Comparison of ENCODE assay signal across 8 cellular contexts in genomic region chr14:24139272-24139934, GRCh38. TPM values are rescaled to one million over a fixed set of nuclear protein-coding genes. Genes with fewer than 3 reads are reported as not detected.
DNase-seq lines count a peak whose midpoint lies in the region; ATAC-seq, FAIRE-seq and TF ChIP-seq lines count a peak whose summit lies in the region.

No MANE protein-coding gene starts in this region.

- no peak overlapping the region for H2BK120ac ChIP-seq in IMR-90 (ENCODE audit: low read depth, low read length)

- peaks cover 20 to 64% of the 10 kb centered on the region in 2 experiments for H3K79me1 ChIP-seq in IMR-90 (ENCODE audit: low read depth in 1 of 2, low read length in 2 of 2)

- H3K9me3 ChIP-seq in DND-41 (ENCODE audit: insufficient read depth, low read length, severe bottlenecking) = no peaks in the 10 kb centered on the region
- H3K9me3 ChIP-seq in IMR-90 (ENCODE audit: control insufficient read depth, insufficient read depth, low read length) = no peaks in the 10 kb centered on the region
- no peaks in the 10 kb centered on the region for H3K9me3 ChIP-seq in GM12878 (replicated peaks; ENCODE audit: control insufficient read depth, insufficient read depth, low read length)
- no peaks in the 10 kb centered on the region for H3K9me3 ChIP-seq in neural progenitor cell (ENCODE audit: low read depth)
- no peaks in the 10 kb centered on the region for H3K9me3 ChIP-seq in left lung

- TF ChIP-seq CTCF in DND-41 (IDR thresholded peaks at IDR 0.05; ENCODE audit: borderline replicate concordance, extremely low read depth, low read length, poor library complexity, severe bottlenecking) (no peak), IMR-90 (conservative IDR thresholded peaks at IDR 0.05; ENCODE audit: low read depth, low read length) (no peak), GM12878 (IDR thresholded peaks at IDR 0.05 in 2 of 3, conservative IDR thresholded peaks at IDR 0.05 in 1 of 3; ENCODE audit: control insufficient read depth in 2 of 3, extremely low read depth in 1 of 3, insufficient read depth in 1 of 3, low read depth in 3 of 3, low read length in 3 of 3) (peak in 1 of 3 experiments; percentile 7; a peak in 1 of 6 replicates), neural progenitor cell (IDR thresholded peaks at IDR 0.05) (no peak), left lung (IDR thresholded peaks at IDR 0.05) (no peak)

- DNase-seq in DND-41 = no peak
- no peak for DNase-seq in IMR-90
- no peak for DNase-seq in GM12878 (ENCODE audit: low read depth, low spot score)
- no peak for DNase-seq in neural progenitor cell (ENCODE audit: low spot score)
- no peak for DNase-seq in GM19239 (ENCODE audit: insufficient read length, low spot score)
- DNase-seq in COLO829 (ENCODE audit: low spot score) = no peak
- DNase-seq in left lung = no peak

- H2BK20ac ChIP-seq in IMR-90 (ENCODE audit: low read depth, low read length) = no peak overlapping the region

- no peak overlapping the region for H3K56ac ChIP-seq in IMR-90 (ENCODE audit: extremely low read depth, insufficient read depth, low read length)

- no peaks in the 10 kb centered on the region for H3K9me3 Mint-ChIP-seq in neural progenitor cell

- peaks cover 69% of the 10 kb centered on the region for H3F3A ChIP-seq in neural progenitor cell (ENCODE audit: low read depth)

- H3K36me3 ChIP-seq in DND-41 (ENCODE audit: insufficient read depth, low read length) = peaks cover 51% of the 10 kb centered on the region
- H3K36me3 ChIP-seq in IMR-90 (ENCODE audit: control insufficient read depth, insufficient read depth, low read length) = peaks cover 23% of the 10 kb centered on the region
- H3K36me3 ChIP-seq in GM12878 (ENCODE audit: control insufficient read depth in 2 of 2, insufficient read depth in 2 of 2, low read length in 1 of 2) = peaks cover 12 to 28% of the 10 kb centered on the region in 2 experiments
- no peaks in the 10 kb centered on the region for H3K36me3 ChIP-seq in neural progenitor cell
- peaks cover 0 to 52% of the 10 kb centered on the region in 2 donors for H3K36me3 ChIP-seq in left lung

- H4K8ac ChIP-seq in IMR-90 (ENCODE audit: low read depth in 2 of 2, low read length in 2 of 2) = no peak overlapping the region

- H3K27me3 ChIP-seq in DND-41 (ENCODE audit: insufficient read depth, low read length, poor library complexity) (no peaks in the 10 kb centered on the region), IMR-90 (ENCODE audit: control insufficient read depth, insufficient read depth, low read length) (no peaks in the 10 kb centered on the region), GM12878 (replicated peaks in 1 of 2; ENCODE audit: control insufficient read depth in 2 of 2, insufficient read depth in 2 of 2, low read length in 1 of 2) (no peaks in the 10 kb centered on the region), neural progenitor cell (peaks cover 9% of the 10 kb centered on the region), left lung (no peaks in the 10 kb centered on the region)

- H3K4me1 ChIP-seq in DND-41 (ENCODE audit: insufficient read depth, low read length) (peaks cover 73% of the 10 kb centered on the region), IMR-90 (ENCODE audit: control insufficient read depth, insufficient read depth, low read length) (peaks cover 12% of the 10 kb centered on the region), GM12878 (ENCODE audit: control insufficient read depth, insufficient read depth, low read length) (peaks cover 43% of the 10 kb centered on the region), neural progenitor cell (peaks cover 13% of the 10 kb centered on the region), left lung (peaks cover 18 to 66% of the 10 kb centered on the region in 2 donors)

- peaks cover 29% of the 10 kb centered on the region for H3K36me3 Mint-ChIP-seq in neural progenitor cell

- peak overlapping the region; percentile 20; the same call in 1 of the 2 replicates for H3K27ac ChIP-seq in DND-41 (ENCODE audit: low read length)
- no peak overlapping the region for H3K27ac ChIP-seq in IMR-90 (ENCODE audit: insufficient read depth, low read length)
- H3K27ac ChIP-seq in GM12878 (ENCODE audit: control insufficient read depth, insufficient read depth) = 0 out of 2 replicates have a peak overlapping the region, but pooled peaks have one; percentile 6
- no peak overlapping the region for H3K27ac ChIP-seq in neural progenitor cell
- no peak overlapping the region for H3K27ac ChIP-seq in left lung

- in situ Hi-C loops in IMR-90 (cut with MboI; ENCODE audit: low sequenced_read_pairs) (loop anchor here (10.0 to 25.0 kb wide), 3 partner anchors 295 to 1052 kb away; partner anchors contain the start of genes ACIN1, BCL2L2, C14orf119 and PABPN1), GM12878 (cut with MboI) (no loop called here)

- TF ChIP-seq EP300 in GM12878 (IDR thresholded peaks at IDR 0.05; ENCODE audit: borderline replicate concordance in 1 of 2, control insufficient read depth in 1 of 2, low read depth in 2 of 2, low read length in 2 of 2) = no peak

- ATAC-seq in DND-41 (ENCODE audit: insufficient read depth, low read depth) (no peak), IMR-90 (ENCODE audit: low read depth) (no peak), GM12878 (no peak), GM21825 (IDR thresholded peaks at IDR 0.05; ENCODE audit: unreplicated experiment) (no peak), left lung (no peak)

- H3K9ac ChIP-seq in DND-41 (ENCODE audit: low read depth, low read length) (peak overlapping the region; percentile 19; the same call in 1 of the 2 replicates), IMR-90 (ENCODE audit: low read depth, low read length) (no peak overlapping the region), GM12878 (ENCODE audit: control insufficient read depth, insufficient read depth, low read length) (peak overlapping the region; percentile 52; the same call in 1 of the 2 replicates), neural progenitor cell (no peak overlapping the region)

- no peak overlapping the region for H3K27ac Mint-ChIP-seq in neural progenitor cell

- no peak overlapping the region for H2AFZ ChIP-seq in DND-41 (ENCODE audit: low read depth, low read length)
- no peak overlapping the region for H2AFZ ChIP-seq in IMR-90 (replicated peaks; ENCODE audit: low read length, poor library complexity)
- H2AFZ ChIP-seq in GM12878 (ENCODE audit: control insufficient read depth, low read depth, low read length) = no peak overlapping the region
- H2AFZ ChIP-seq in neural progenitor cell (replicated peaks) = no peak overlapping the region

- H3K9me1 ChIP-seq in IMR-90 (ENCODE audit: insufficient read depth, low read length) = peaks cover 26% of the 10 kb centered on the region

- no peak overlapping the region for H2AK5ac ChIP-seq in IMR-90 (ENCODE audit: low read depth, low read length)

- H3K18ac ChIP-seq in IMR-90 (ENCODE audit: low read depth, low read length) = no peak overlapping the region

- H4K91ac ChIP-seq in IMR-90 (ENCODE audit: insufficient read depth, low read depth, low read length) = no peak overlapping the region; the same call in 1 of the 2 replicates

- peak overlapping the region; percentile 99 for H3K4me3 Mint-ChIP-seq in neural progenitor cell

- H2AK9ac ChIP-seq in IMR-90 (replicated peaks; ENCODE audit: low read depth, low read length, poor library complexity) = peak overlapping the region; percentile 5

- CTCF ChIA-PET in IMR-90 (lab: Yijun Ruan, JAX) (interaction anchor here (0.6 kb wide), 2 partner anchors 11 to 42 kb away, joined by 3 to 6 read pairs; no protein-coding TSS in a partner anchor), GM12878 (lab: Yijun Ruan, JAX) (interaction anchor here (1.3 to 4.9 kb wide), 3 partner anchors 9 to 23 kb away, joined by 4 to 39 read pairs (median 34); partner anchors contain the start of genes DCAF11, IRF9 and NRL)

- H2BK5ac ChIP-seq in IMR-90 (ENCODE audit: low read depth, low read length, poor library complexity, severe bottlenecking) = no peak overlapping the region

- POLR2A ChIA-PET in IMR-90 (lab: Charles Lee; ENCODE audit: unreplicated experiment) (no interaction called here), GM12878 (lab: Charles Lee) (interaction anchor here (1.0 to 11.6 kb wide), 4 partner anchors 8 to 31 kb away, joined by 3 to 276 read pairs (median 80); partner anchors contain the start of genes DCAF11, IRF9, NRL and PSME2)

- peaks cover 32% of the 10 kb centered on the region; the same call in 1 of the 2 replicates for H4K20me1 ChIP-seq in DND-41 (ENCODE audit: insufficient read depth, low read length)
- H4K20me1 ChIP-seq in IMR-90 (ENCODE audit: insufficient read depth, low read length) = peaks cover 17% of the 10 kb centered on the region
- no peaks in the 10 kb centered on the region for H4K20me1 ChIP-seq in GM12878 (ENCODE audit: control insufficient read depth, insufficient read depth)
- H4K20me1 ChIP-seq in neural progenitor cell (ENCODE audit: low read depth) = peaks cover 23% of the 10 kb centered on the region

- TF ChIP-seq RAD21 in IMR-90 (IDR thresholded peaks at IDR 0.05; ENCODE audit: low read length) = no peak
- no peak for TF ChIP-seq RAD21 in GM12878 (IDR thresholded peaks at IDR 0.05; ENCODE audit: insufficient read depth, low read depth, low read length)

- RAD21 ChIA-PET in GM12878 (lab: Charles Lee; ENCODE audit: unreplicated experiment) = interaction anchor here (1.0 to 6.8 kb wide), 4 partner anchors 21 to 43 kb away, joined by 4 to 69 read pairs (median 7); partner anchors contain the start of genes DCAF11, IRF9 and NRL

- dilution Hi-C loops in IMR-90 (cut with HindIII; ENCODE audit: low sequenced_read_pairs, unreplicated experiment) = no loop called here

- intact Hi-C loops in IMR-90 (cut with micrococcal nuclease) = no loop called here
- intact Hi-C loops in GM12878 (cut with micrococcal nuclease; ENCODE audit: unreplicated experiment) = no loop called here
- intact Hi-C loops in left lung (cut with DNase I) = no loop called here

- no peak overlapping the region for H3K23ac ChIP-seq in IMR-90 (ENCODE audit: low read depth, low read length)

- TF ChIP-seq POLR2A in IMR-90 (IDR thresholded peaks at IDR 0.05; ENCODE audit: low read depth, low read length) (no peak), GM12878 (IDR thresholded peaks at IDR 0.05; ENCODE audit: low read depth, low read length) (peak; percentile 24; the same call in 1 of the 2 replicates)

- peaks cover 61% of the 10 kb centered on the region for H3K79me2 ChIP-seq in DND-41 (ENCODE audit: insufficient read depth, low read length)
- peaks cover 66% of the 10 kb centered on the region for H3K79me2 ChIP-seq in GM12878 (ENCODE audit: control insufficient read depth, insufficient read depth, low read length)
- H3K79me2 ChIP-seq in neural progenitor cell (ENCODE audit: low read depth) = peaks cover 20% of the 10 kb centered on the region

- BruUV-seq in IMR-90 (replicated peaks; lab: Mats Ljungman, UMichigan) (no TSS peak), GM12878 (replicated peaks; lab: Mats Ljungman, UMichigan) (no TSS peak)

- H3K4me2 ChIP-seq in DND-41 (ENCODE audit: insufficient read depth, low read length) (peak overlapping the region; percentile 74), IMR-90 (ENCODE audit: low read depth, low read length) (peak overlapping the region; percentile 15; the same call in 1 of the 2 replicates), GM12878 (ENCODE audit: control insufficient read depth, insufficient read depth) (peak overlapping the region; percentile 91), neural progenitor cell (peak overlapping the region; percentile 90)

- H3K4me1 Mint-ChIP-seq in neural progenitor cell = peaks cover 35% of the 10 kb centered on the region

- H4K5ac ChIP-seq in IMR-90 (ENCODE audit: low read depth, low read length) = no peak overlapping the region

- no peak for FAIRE-seq in GM12878 (lab: Jason Lieb, UNC)
- FAIRE-seq in GM19239 (lab: Jason Lieb, UNC) = no peak

- H3K14ac ChIP-seq in IMR-90 (replicated peaks; ENCODE audit: low read depth, low read length) = no peak overlapping the region

- no CpG with 5 or more reads among the region's 9 CpGs for WGBS in IMR-90 (ENCODE audit: extremely low coverage in 2 of 2, insufficient read length in 1 of 2), 2 experiments
- WGBS in GM12878 (ENCODE audit: insufficient coverage, insufficient replicate concordance, low lambda C conversion rate, missing lambda C conversion rate) = 47% methylated on average over 9 of the region's 9 CpGs

- SMC1A ChIA-PET in GM12878 (lab: Charles Lee; ENCODE audit: uncharacterized antibody, unreplicated experiment) = interaction anchor here (1.1 to 7.7 kb wide), 5 partner anchors 9 to 30 kb away, joined by 4 to 70 read pairs (median 21); partner anchors contain the start of genes DCAF11, IRF9 and NRL

- peaks cover 8% of the 10 kb centered on the region for H3K27me3 Mint-ChIP-seq in neural progenitor cell (ENCODE audit: insufficient read depth, low read depth)

- H3K4ac ChIP-seq in IMR-90 (ENCODE audit: low read depth, low read length) = no peak overlapping the region

- no peak overlapping the region for H2BK15ac ChIP-seq in IMR-90 (ENCODE audit: low read depth, low read length)

- H3K4me3 ChIP-seq in DND-41 (ENCODE audit: low read depth in 1 of 2, low read length in 2 of 2) (peak overlapping the region in 1 of 2 experiments; percentile 74; a peak in 2 of 4 replicates), IMR-90 (ENCODE audit: insufficient read depth, low read depth, low read length) (no peak overlapping the region), GM12878 (peak overlapping the region; percentile 68), neural progenitor cell (peak overlapping the region; percentile 96), left lung (peak overlapping the region in 1 of 2 donors; percentile 69)

RNA-seq across cellular contexts. Expression of gene EMC9, which starts 2.0 kb away (rescaled TPM):
- total RNA-seq in IMR-90 (2012; rRNA removed) (15.0 and 15.1 TPM in 2 replicates), GM12878 (2014; rRNA removed) (39.5 and 42.6 TPM in 2 replicates), GM12878 (2014; rRNA removed; fragmentation: Illumina TruSeq; extraction: Trizol) (15.8 and 20.2 TPM in 2 replicates), GM12878 (2021) (40.9 and 45.7 TPM in 2 replicates), neural progenitor cell (ENCODE audit: low replicate concordance) (14.0 and 23.8 TPM in 2 replicates), left lung (10 to 100 TPM; 16.2 to 18.1 TPM)
- polyA plus RNA-seq in IMR-90 (2012; rRNA removed) (19.2 and 21.6 TPM in 2 replicates), GM12878 (2011; rRNA removed) (11.6 and 18.1 TPM in 2 replicates), GM12878 (2014; fragmentation: Illumina TruSeq; extraction: Trizol) (10.6 and 15.3 TPM in 2 replicates), GM12878 (2014; fragmentation: Nextera tagmentation; extraction: Ambion mirVana) (10 to 100 TPM; 15.5 to 17.8 TPM), GM12878 (2014; rRNA removed) (44.7 and 46.2 TPM in 2 replicates), GM12878 (2016; fragmentation: Nextera tagmentation; extraction: Ambion mirVana) (10 to 100 TPM; 51.0 to 60.5 TPM)
- 18.2 and 19.4 TPM in 2 replicates for polyA plus RNA-seq in IMR-90 (2012; cell fraction: cytosol; rRNA removed)
- 36.2 and 51.2 TPM in 2 replicates for polyA plus RNA-seq in IMR-90 (2012; cell fraction: nucleus; rRNA removed; ENCODE audit: low replicate concordance)
- total RNA-seq in GM12878 (2013; cell fraction: nucleolus; rRNA removed) = 25.2 and 28.8 TPM in 2 replicates
- 14.2 TPM for polyA plus RNA-seq in GM12878 (2011; ENCODE audit: low read depth)
- polyA plus RNA-seq in GM12878 (2011; cell fraction: cytosol; rRNA removed) = 26.8 and 41.6 TPM in 2 replicates
- polyA plus RNA-seq in GM12878 (2011; cell fraction: nucleus; rRNA removed) = 89.7 and 93.0 TPM in 2 replicates
- 32.5 and 36.2 TPM in 2 replicates for polyA plus RNA-seq in GM12878 (2012)
- 18.3 and 23.2 TPM in 2 replicates for polyA minus RNA-seq in GM12878 (2011; rRNA and poly(A)+ RNA removed)
- polyA minus RNA-seq in GM12878 (2011; cell fraction: cytosol; rRNA and poly(A)+ RNA removed) = 6.7 and 11.8 TPM in 2 replicates
- 22.5 and 30.4 TPM in 2 replicates for polyA minus RNA-seq in GM12878 (2011; cell fraction: nucleus; rRNA and poly(A)+ RNA removed)

RNA-seq across cellular contexts. Expression of gene PSME1, which starts 3.4 kb away (rescaled TPM):
- total RNA-seq in IMR-90 (2012; rRNA removed) (42.8 and 55.3 TPM in 2 replicates), GM12878 (2014; rRNA removed) (324 and 373 TPM in 2 replicates), GM12878 (2014; rRNA removed; fragmentation: Illumina TruSeq; extraction: Trizol) (367 and 377 TPM in 2 replicates), GM12878 (2021) (396 and 402 TPM in 2 replicates), neural progenitor cell (ENCODE audit: low replicate concordance) (32.7 and 37.5 TPM in 2 replicates), left lung (100 to 1,000 TPM; 190 to 203 TPM)
- polyA plus RNA-seq in IMR-90 (2012; rRNA removed) (97.9 and 106 TPM in 2 replicates), GM12878 (2011; rRNA removed) (138 and 250 TPM in 2 replicates), GM12878 (2014; fragmentation: Illumina TruSeq; extraction: Trizol) (354 and 428 TPM in 2 replicates), GM12878 (2014; fragmentation: Nextera tagmentation; extraction: Ambion mirVana) (1,000 to 10,000 TPM; 1,299 to 1,378 TPM), GM12878 (2014; rRNA removed) (248 and 257 TPM in 2 replicates), GM12878 (2016; fragmentation: Nextera tagmentation; extraction: Ambion mirVana) (100 to 1,000 TPM; 769 to 810 TPM)
- polyA plus RNA-seq in IMR-90 (2012; cell fraction: cytosol; rRNA removed) = 63.5 and 137 TPM in 2 replicates
- polyA plus RNA-seq in IMR-90 (2012; cell fraction: nucleus; rRNA removed; ENCODE audit: low replicate concordance) = 39.9 and 96.7 TPM in 2 replicates
- total RNA-seq in GM12878 (2013; cell fraction: nucleolus; rRNA removed) = 40.4 and 42.8 TPM in 2 replicates
- 326 TPM for polyA plus RNA-seq in GM12878 (2011; ENCODE audit: low read depth)
- polyA plus RNA-seq in GM12878 (2011; cell fraction: cytosol; rRNA removed) = 172 and 216 TPM in 2 replicates
- 219 and 223 TPM in 2 replicates for polyA plus RNA-seq in GM12878 (2011; cell fraction: nucleus; rRNA removed)
- 245 and 328 TPM in 2 replicates for polyA plus RNA-seq in GM12878 (2012)
- polyA minus RNA-seq in GM12878 (2011; rRNA and poly(A)+ RNA removed) = 55.2 and 65.8 TPM in 2 replicates
- 41.1 and 46.6 TPM in 2 replicates for polyA minus RNA-seq in GM12878 (2011; cell fraction: cytosol; rRNA and poly(A)+ RNA removed)
- 32.4 and 34.8 TPM in 2 replicates for polyA minus RNA-seq in GM12878 (2011; cell fraction: nucleus; rRNA and poly(A)+ RNA removed)

RNA-seq across cellular contexts. Expression of gene PSME2, which starts 7.0 kb away (rescaled TPM):
- total RNA-seq in IMR-90 (2012; rRNA removed) (92.2 and 104 TPM in 2 replicates), GM12878 (2014; rRNA removed) (861 and 965 TPM in 2 replicates), GM12878 (2014; rRNA removed; fragmentation: Illumina TruSeq; extraction: Trizol) (713 and 731 TPM in 2 replicates), GM12878 (2021) (554 and 559 TPM in 2 replicates), neural progenitor cell (ENCODE audit: low replicate concordance) (43.5 and 53.5 TPM in 2 replicates), left lung (100 to 1,000 TPM; 134 to 224 TPM)
- polyA plus RNA-seq in IMR-90 (2012; rRNA removed) (141 and 171 TPM in 2 replicates), GM12878 (2011; rRNA removed) (409 and 510 TPM in 2 replicates), GM12878 (2014; fragmentation: Illumina TruSeq; extraction: Trizol) (828 and 873 TPM in 2 replicates), GM12878 (2014; fragmentation: Nextera tagmentation; extraction: Ambion mirVana) (1,000 to 10,000 TPM; 3,045 to 3,542 TPM), GM12878 (2014; rRNA removed) (862 and 900 TPM in 2 replicates), GM12878 (2016; fragmentation: Nextera tagmentation; extraction: Ambion mirVana) (1,000 to 10,000 TPM; 1,453 to 1,543 TPM)
- 43.0 and 114 TPM in 2 replicates for polyA plus RNA-seq in IMR-90 (2012; cell fraction: cytosol; rRNA removed)
- 126 and 258 TPM in 2 replicates for polyA plus RNA-seq in IMR-90 (2012; cell fraction: nucleus; rRNA removed; ENCODE audit: low replicate concordance)
- total RNA-seq in GM12878 (2013; cell fraction: nucleolus; rRNA removed) = 107 and 115 TPM in 2 replicates
- polyA plus RNA-seq in GM12878 (2011; ENCODE audit: low read depth) = 477 TPM
- polyA plus RNA-seq in GM12878 (2011; cell fraction: cytosol; rRNA removed) = 329 and 453 TPM in 2 replicates
- 907 and 945 TPM in 2 replicates for polyA plus RNA-seq in GM12878 (2011; cell fraction: nucleus; rRNA removed)
- 335 and 418 TPM in 2 replicates for polyA plus RNA-seq in GM12878 (2012)
- polyA minus RNA-seq in GM12878 (2011; rRNA and poly(A)+ RNA removed) = 154 and 207 TPM in 2 replicates
- polyA minus RNA-seq in GM12878 (2011; cell fraction: cytosol; rRNA and poly(A)+ RNA removed) = 61.7 and 82.5 TPM in 2 replicates
- polyA minus RNA-seq in GM12878 (2011; cell fraction: nucleus; rRNA and poly(A)+ RNA removed) = 139 and 176 TPM in 2 replicates

RNA-seq across cellular contexts. Expression of gene RNF31, which starts 7.9 kb away (rescaled TPM):
- total RNA-seq in IMR-90 (2012; rRNA removed) (26.1 and 37.5 TPM in 2 replicates), GM12878 (2014; rRNA removed) (69.5 and 73.5 TPM in 2 replicates), GM12878 (2014; rRNA removed; fragmentation: Illumina TruSeq; extraction: Trizol) (27.2 and 29.6 TPM in 2 replicates), GM12878 (2021) (87.0 and 92.7 TPM in 2 replicates), neural progenitor cell (ENCODE audit: low replicate concordance) (28.8 and 38.3 TPM in 2 replicates), left lung (10 to 100 TPM; 49.3 to 61.5 TPM)
- polyA plus RNA-seq in IMR-90 (2012; rRNA removed) (28.9 and 31.6 TPM in 2 replicates), GM12878 (2011; rRNA removed) (12.3 and 20.8 TPM in 2 replicates), GM12878 (2014; fragmentation: Illumina TruSeq; extraction: Trizol) (29.8 and 47.1 TPM in 2 replicates), GM12878 (2014; fragmentation: Nextera tagmentation; extraction: Ambion mirVana) (10 to 100 TPM in 1 of 2 experiments, 1 to 10 TPM in 1; 8.5 to 19.0 TPM), GM12878 (2014; rRNA removed) (61.8 and 66.7 TPM in 2 replicates), GM12878 (2016; fragmentation: Nextera tagmentation; extraction: Ambion mirVana) (10 to 100 TPM; 56.9 to 72.7 TPM)
- polyA plus RNA-seq in IMR-90 (2012; cell fraction: cytosol; rRNA removed) = 14.8 and 16.4 TPM in 2 replicates
- 88.7 and 145 TPM in 2 replicates for polyA plus RNA-seq in IMR-90 (2012; cell fraction: nucleus; rRNA removed; ENCODE audit: low replicate concordance)
- 123 and 142 TPM in 2 replicates for total RNA-seq in GM12878 (2013; cell fraction: nucleolus; rRNA removed)
- 31.8 TPM for polyA plus RNA-seq in GM12878 (2011; ENCODE audit: low read depth)
- 23.5 and 29.2 TPM in 2 replicates for polyA plus RNA-seq in GM12878 (2011; cell fraction: cytosol; rRNA removed)
- polyA plus RNA-seq in GM12878 (2011; cell fraction: nucleus; rRNA removed) = 104 and 183 TPM in 2 replicates
- 52.3 and 84.3 TPM in 2 replicates for polyA plus RNA-seq in GM12878 (2012)
- 52.4 and 72.1 TPM in 2 replicates for polyA minus RNA-seq in GM12878 (2011; rRNA and poly(A)+ RNA removed)
- 15.9 and 20.8 TPM in 2 replicates for polyA minus RNA-seq in GM12878 (2011; cell fraction: cytosol; rRNA and poly(A)+ RNA removed)
- 63.3 and 133 TPM in 2 replicates for polyA minus RNA-seq in GM12878 (2011; cell fraction: nucleus; rRNA and poly(A)+ RNA removed)

RNA-seq across cellular contexts. Expression of gene FITM1, which starts 8.9 kb away (rescaled TPM):
- total RNA-seq in IMR-90 (2012; rRNA removed) (not detected in 2 replicates), GM12878 (2014; rRNA removed) (1.9 and 2.0 TPM in 2 replicates), GM12878 (2014; rRNA removed; fragmentation: Illumina TruSeq; extraction: Trizol) (0.18 and 0.27 TPM in 2 replicates), GM12878 (2021) (0.64 TPM in 2 replicates), neural progenitor cell (ENCODE audit: low replicate concordance) (0.77 and 1.2 TPM in 2 replicates), left lung (under 1 TPM; 0.68 to 0.76 TPM)
- polyA plus RNA-seq in IMR-90 (2012; rRNA removed) (not detected in 2 replicates), GM12878 (2011; rRNA removed) (0.09 and 0.49 TPM in 2 replicates), GM12878 (2014; fragmentation: Illumina TruSeq; extraction: Trizol) (0.28 TPM in 1 of 2 replicates, not detected in the other), GM12878 (2014; fragmentation: Nextera tagmentation; extraction: Ambion mirVana) (under 1 TPM in 1 of 2 experiments, not detected in 1; 0.11 TPM), GM12878 (2014; rRNA removed) (0.76 and 1.3 TPM in 2 replicates), GM12878 (2016; fragmentation: Nextera tagmentation; extraction: Ambion mirVana) (under 1 TPM in 1 of 2 experiments, not detected in 1; 0.42 TPM)
- polyA plus RNA-seq in IMR-90 (2012; cell fraction: cytosol; rRNA removed) = 0.09 TPM in 1 of 2 replicates, not detected in the other
- 1.3 and 2.4 TPM in 2 replicates for polyA plus RNA-seq in IMR-90 (2012; cell fraction: nucleus; rRNA removed; ENCODE audit: low replicate concordance)
- 1.5 and 1.8 TPM in 2 replicates for total RNA-seq in GM12878 (2013; cell fraction: nucleolus; rRNA removed)
- not detected for polyA plus RNA-seq in GM12878 (2011; ENCODE audit: low read depth)
- polyA plus RNA-seq in GM12878 (2011; cell fraction: cytosol; rRNA removed) = 0.67 and 0.97 TPM in 2 replicates
- 2.8 and 3.5 TPM in 2 replicates for polyA plus RNA-seq in GM12878 (2011; cell fraction: nucleus; rRNA removed)
- polyA plus RNA-seq in GM12878 (2012) = 0.30 and 0.38 TPM in 2 replicates
- 0.66 and 0.82 TPM in 2 replicates for polyA minus RNA-seq in GM12878 (2011; rRNA and poly(A)+ RNA removed)
- polyA minus RNA-seq in GM12878 (2011; cell fraction: cytosol; rRNA and poly(A)+ RNA removed) = 1.6 TPM in 1 of 2 replicates, not detected in the other
- 0.60 and 1.3 TPM in 2 replicates for polyA minus RNA-seq in GM12878 (2011; cell fraction: nucleus; rRNA and poly(A)+ RNA removed)

Comparison
In these comparisons a context has a peak if more than half of its experiments do, and no peak if none do; other contexts are left out.
1. H3K27ac ChIP-seq: peak in DND-41 (single experiment) and GM12878 (single experiment); none in IMR-90 (single experiment), neural progenitor cell (single experiment) and left lung (0 of 2).
2. H3K4me2 ChIP-seq: peak in every context shown above with its lines; median percentile 91 in GM12878; 90 in neural progenitor cell; 74 in DND-41; 15 in IMR-90.
3. H3K9ac ChIP-seq: peak in DND-41 (single experiment) and GM12878 (single experiment); none in IMR-90 (single experiment) and neural progenitor cell (single experiment).